1 cellular context compared by ENCODE assay signal in the genomic region with DNA sequence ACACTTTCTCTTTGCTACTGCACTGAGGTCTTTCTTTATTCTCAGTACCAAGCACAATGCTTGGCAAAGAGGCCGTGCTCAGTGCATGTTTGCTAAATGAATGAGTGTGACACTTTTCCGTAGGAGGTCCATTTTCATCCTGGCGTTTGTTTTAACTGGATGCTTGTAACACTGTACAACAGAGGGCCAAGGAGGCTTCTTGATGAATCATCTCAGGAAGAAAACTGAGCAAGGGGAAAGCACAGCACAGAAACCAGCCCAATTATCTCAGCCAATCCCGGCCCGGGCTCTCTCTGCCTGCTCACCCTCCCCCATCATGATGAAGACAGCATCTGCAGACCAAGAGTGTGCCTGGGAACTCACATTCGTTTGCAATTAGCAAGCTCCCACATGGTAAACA.
TF ChIP-seq lines count a peak whose summit lies in the region.

No MANE protein-coding gene starts in this region.

TF ChIP-seq in WTC11, 78 proteins besides CTCF, POLR2A, EP300 and RAD21 (continued from another document):
- TF ChIP-seq, protein P1, sequence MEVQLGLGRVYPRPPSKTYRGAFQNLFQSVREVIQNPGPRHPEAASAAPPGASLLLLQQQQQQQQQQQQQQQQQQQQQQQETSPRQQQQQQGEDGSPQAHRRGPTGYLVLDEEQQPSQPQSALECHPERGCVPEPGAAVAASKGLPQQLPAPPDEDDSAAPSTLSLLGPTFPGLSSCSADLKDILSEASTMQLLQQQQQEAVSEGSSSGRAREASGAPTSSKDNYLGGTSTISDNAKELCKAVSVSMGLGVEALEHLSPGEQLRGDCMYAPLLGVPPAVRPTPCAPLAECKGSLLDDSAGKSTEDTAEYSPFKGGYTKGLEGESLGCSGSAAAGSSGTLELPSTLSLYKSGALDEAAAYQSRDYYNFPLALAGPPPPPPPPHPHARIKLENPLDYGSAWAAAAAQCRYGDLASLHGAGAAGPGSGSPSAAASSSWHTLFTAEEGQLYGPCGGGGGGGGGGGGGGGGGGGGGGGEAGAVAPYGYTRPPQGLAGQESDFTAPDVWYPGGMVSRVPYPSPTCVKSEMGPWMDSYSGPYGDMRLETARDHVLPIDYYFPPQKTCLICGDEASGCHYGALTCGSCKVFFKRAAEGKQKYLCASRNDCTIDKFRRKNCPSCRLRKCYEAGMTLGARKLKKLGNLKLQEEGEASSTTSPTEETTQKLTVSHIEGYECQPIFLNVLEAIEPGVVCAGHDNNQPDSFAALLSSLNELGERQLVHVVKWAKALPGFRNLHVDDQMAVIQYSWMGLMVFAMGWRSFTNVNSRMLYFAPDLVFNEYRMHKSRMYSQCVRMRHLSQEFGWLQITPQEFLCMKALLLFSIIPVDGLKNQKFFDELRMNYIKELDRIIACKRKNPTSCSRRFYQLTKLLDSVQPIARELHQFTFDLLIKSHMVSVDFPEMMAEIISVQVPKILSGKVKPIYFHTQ (CRISPR knock-in tag; IDR thresholded peaks at IDR 0.05), result no peak
- TF ChIP-seq RELA (CRISPR knock-in tag; IDR thresholded peaks at IDR 0.05; ENCODE audit: borderline replicate concordance) (no peak), CBFB (CRISPR knock-in tag; IDR thresholded peaks at IDR 0.05; ENCODE audit: low read depth) (no peak), ZNF219 (CRISPR knock-in tag; IDR thresholded peaks at IDR 0.05; ENCODE audit: borderline replicate concordance) (no peak), MXD4 (CRISPR knock-in tag; IDR thresholded peaks at IDR 0.05; ENCODE audit: borderline replicate concordance) (no peak)
TF ChIP-seq in WTC11: peak in this region for 0.
